ENCODE assay signal across 8 cellular contexts in the genomic region with DNA sequence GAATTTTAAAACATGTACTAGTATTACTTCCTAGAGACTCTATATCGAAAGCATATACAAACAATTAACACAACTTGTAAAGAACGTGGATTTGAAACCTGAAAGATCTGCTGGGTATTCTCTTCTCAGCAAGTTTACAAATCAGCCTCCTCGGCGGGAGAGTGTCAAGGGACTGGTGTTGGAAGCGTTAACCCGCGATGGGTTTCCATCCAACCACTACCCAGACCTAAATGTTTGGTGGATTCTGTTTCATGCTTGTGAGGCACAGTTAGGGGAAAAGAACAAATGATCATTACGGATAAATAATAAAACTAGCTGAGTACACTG. TPM values are rescaled to one million over a fixed set of nuclear protein-coding genes. Genes with fewer than 3 reads are reported as not detected.
DNase-seq lines count a peak whose midpoint lies in the region; ATAC-seq, FAIRE-seq and TF ChIP-seq lines count a peak whose summit lies in the region.

No MANE protein-coding gene starts in this region.

- TF ChIP-seq POLR2A in right lobe of liver (IDR thresholded peaks at IDR 0.05): no peak

- ATAC-seq in GM18502 (IDR thresholded peaks at IDR 0.05; ENCODE audit: poor library complexity, unreplicated experiment) (peak; percentile 32), HG02970 (IDR thresholded peaks at IDR 0.05; ENCODE audit: low FRiP score, unreplicated experiment) (peak; percentile 22), right lobe of liver (peak; percentile 7 to 20 (median 16))
- ATAC-seq in stimulated activated naive CD8-positive, alpha-beta T cell treated with anti-CD3 and anti-CD28 coated beads, Interleukin-15, Interleukin-2, amounts not matched to agents 100 U/mL and 50 U/mL, for 24 hours: no peak

- TF ChIP-seq CTCF in A673 (conservative IDR thresholded peaks at IDR 0.05; ENCODE audit: low read depth, low read length) (no peak), right lobe of liver (IDR thresholded peaks at IDR 0.05) (no peak)

- H3K36me3 ChIP-seq in A673 (ENCODE audit: insufficient read depth, low read length, poor library complexity, severe bottlenecking) (no peaks in the 10 kb centered on the region), right lobe of liver (no peaks in the 10 kb centered on the region)

- 1% methylated on average over 8 of the region's 8 CpGs for WGBS in right lobe of liver (ENCODE audit: insufficient coverage, low coverage, low lambda C conversion rate, missing lambda C conversion rate)

- intact Hi-C loops in A673 (cut with micrococcal nuclease; ENCODE audit: unreplicated experiment): no loop called here
- intact Hi-C loops in right lobe of liver (cut with DNase I): no loop called here

- H3K27ac ChIP-seq in A673 (ENCODE audit: low read depth, low read length, poor library complexity, severe bottlenecking) (peak overlapping the region; percentile 96), caudate nucleus (ENCODE audit: low read depth, low read length) (peak overlapping the region; percentile 98), right lobe of liver (peak overlapping the region; percentile 81 to 95 (median 82))

- peak; percentile 63 for DNase-seq in A673 (ENCODE audit: low spot score)
- peak; percentile 52 for DNase-seq in RPMI8226
- DNase-seq in caudate nucleus (lab: John Stamatoyannopoulos, UW): peak in 17 of 61 donors; percentile 5 to 61 (median 34)
- DNase-seq in right lobe of liver: no peak
- peak; percentile 46 for DNase-seq in stimulated activated naive CD8-positive, alpha-beta T cell treated with anti-CD3 and anti-CD28 coated beads, Interleukin-15, Interleukin-2, amounts not matched to agents 100 U/mL and 50 U/mL, for 24 hours
- no peak for DNase-seq in HTR-8/SVneo (ENCODE audit: insufficient read length, low spot score)

- H3K4me3 ChIP-seq in A673 (ENCODE audit: low read depth, low read length, poor library complexity, severe bottlenecking): peak overlapping the region; percentile 68
- peak overlapping the region; percentile 68 to 92 (median 78) for H3K4me3 ChIP-seq in right lobe of liver

- H3K27me3 ChIP-seq in A673 (replicated peaks; ENCODE audit: insufficient read depth, low read depth, low read length, poor library complexity) (no peaks in the 10 kb centered on the region), right lobe of liver (no peaks in the 10 kb centered on the region)

- no peaks in the 10 kb centered on the region for H3K9me3 ChIP-seq in A673 (ENCODE audit: low read depth, low read length, poor library complexity, severe bottlenecking)
- H3K9me3 ChIP-seq in right lobe of liver: no peaks in the 10 kb centered on the region

- TSS peak; percentile 74 for BruUV-seq in A673 (replicated peaks; lab: Mats Ljungman, UMichigan)

- no peak for FAIRE-seq in HTR-8/SVneo (lab: Jason Lieb, UNC)

- CTCF ChIA-PET in A673 (lab: Charles Lee): interaction anchor here (1.3 kb wide), 1 partner anchor 465 kb away, joined by 3 read pairs; no protein-coding TSS in a partner anchor

- POLR2A ChIA-PET in A673 (lab: Charles Lee; ENCODE audit: low non-redundant PET): interaction anchor here (0.6 kb wide), 2 partner anchors 46 to 58 kb away, joined by 3 to 5 read pairs; no protein-coding TSS in a partner anchor

- H3K4me1 ChIP-seq in A673 (ENCODE audit: insufficient read depth, low read length, poor library complexity, severe bottlenecking) (no peaks in the 10 kb centered on the region), right lobe of liver (peaks cover 0 to 14% (median 3%) of the 10 kb centered on the region in 4 donors)

RNA-seq across cellular contexts. Expression of gene C2orf42, which starts 0.8 kb away (rescaled TPM):
- total RNA-seq in A673 (2021): 15.3 and 17.0 TPM in 2 replicates
- 10 to 100 TPM; 10.9 to 22.5 (median 16.7) TPM for total RNA-seq in right lobe of liver

RNA-seq across cellular contexts. Expression of gene TIA1, which starts 58.4 kb away (rescaled TPM):
- total RNA-seq in A673 (2021): 185 and 197 TPM in 2 replicates
- total RNA-seq in right lobe of liver: 10 to 100 TPM; 27.5 to 44.2 (median 35.8) TPM

Comparison
In these comparisons a context has a peak if more than half of its experiments do, and no peak if none do; other contexts are left out.
1. DNase-seq: peak in A673 (single experiment), RPMI8226 (single experiment) and stimulated activated naive CD8-positive, alpha-beta T cell treated with anti-CD3 and anti-CD28 coated beads, Interleukin-15, Interleukin-2, amounts not matched to agents 100 U/mL and 50 U/mL, for 24 hours (single experiment); none in right lobe of liver (0 of 3) and HTR-8/SVneo (single experiment).
2. Peak in every context shown above with its lines, with median percentiles within 50 percentile points of each other: H3K27ac ChIP-seq.